8 cellular contexts compared by ENCODE assay signal in the genomic region with DNA sequence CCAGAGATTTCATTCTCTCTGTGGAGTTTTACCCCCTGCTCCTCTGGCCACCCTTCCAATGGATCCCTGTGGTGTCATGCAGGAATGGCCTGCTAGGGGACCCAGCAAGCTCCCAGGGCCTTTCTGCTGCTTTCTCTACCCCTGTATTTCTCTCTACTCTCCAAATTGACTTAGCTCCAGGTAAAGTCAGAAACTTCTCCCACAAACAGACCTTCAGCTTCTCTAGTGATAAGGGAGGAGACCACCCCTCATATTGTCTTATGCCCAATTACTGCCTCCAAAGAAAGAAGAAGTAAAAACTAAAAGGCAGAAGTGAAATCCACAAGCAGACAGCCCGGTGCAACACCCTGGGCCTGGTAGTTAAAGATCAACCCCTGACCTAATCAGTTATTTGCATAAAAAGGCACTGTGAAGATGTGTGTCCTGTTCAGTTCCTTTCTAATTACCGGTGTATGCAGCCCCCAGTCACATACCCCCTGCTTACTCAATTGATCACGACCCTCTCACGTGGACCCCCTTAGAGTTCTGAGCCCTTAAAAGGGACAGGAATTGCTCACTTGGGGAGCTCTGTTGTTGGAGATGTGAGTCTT.
DNase-seq lines count a peak whose midpoint lies in the region; ATAC-seq and TF ChIP-seq lines count a peak whose summit lies in the region.
"Not testable (repeated sequence)": the region's sequence is repeated elsewhere in the genome, so short reads cannot be mapped to it uniquely, and the experiment has no call there.

No MANE protein-coding gene starts in this region.

- H3K36me3 Mint-ChIP-seq in activated B cell treated with CpG ODN at 0.5 μM for 24 hours (ENCODE audit: low read depth), result peaks cover 29% of the 10 kb centered on the region

- DNase-seq in MM.1S, result not testable (repeated sequence)
- peak; percentile 39 for DNase-seq in activated B cell treated with CpG ODN at 0.5 μM for 24 hours

- H3F3A ChIP-seq in MM.1S (ENCODE audit: insufficient read depth, low read length), result not testable (repeated sequence)

- peaks cover 96% of the 10 kb centered on the region for H3K4me1 Mint-ChIP-seq in activated B cell treated with CpG ODN at 0.5 μM for 24 hours

- POLR2A ChIA-PET in activated B cell treated with CpG ODN at 0.5 μM for 24 hours (lab: Charles Lee), result interaction anchor here (0.7 to 3.0 kb wide), 8 partner anchors 9 to 452 kb away, joined by 3 to 27 read pairs (median 4); partner anchors contain the start of genes EPB41L4A, REEP5 and SRP19

- peak; percentile 80 for ATAC-seq in GM18498 (IDR thresholded peaks at IDR 0.05; ENCODE audit: unreplicated experiment)
- peak; percentile 54 for ATAC-seq in GM19025 (IDR thresholded peaks at IDR 0.05; ENCODE audit: low read depth, unreplicated experiment)
- peak; percentile 68 for ATAC-seq in GM21447 (IDR thresholded peaks at IDR 0.05; ENCODE audit: unreplicated experiment)
- ATAC-seq in HG02798 (IDR thresholded peaks at IDR 0.05; ENCODE audit: poor library complexity, unreplicated experiment), result peak; percentile 58
- ATAC-seq in HG03159 (IDR thresholded peaks at IDR 0.05; ENCODE audit: unreplicated experiment), result peak; percentile 79
- ATAC-seq in activated B cell treated with CpG ODN at 0.5 μM for 24 hours (ENCODE audit: low read depth), result peak; percentile 73

- not testable (repeated sequence) for H3K4me3 ChIP-seq in MM.1S (ENCODE audit: low read length)
- H3K4me3 ChIP-seq in subcutaneous abdominal adipose tissue (ENCODE audit: low read depth in 1 of 5, low read length in 5 of 5), result peak overlapping the region in 2 of 5 donors; percentile 7 to 37

- not testable (repeated sequence) for H3K36me3 ChIP-seq in MM.1S (replicated peaks; ENCODE audit: insufficient read depth, low read length); subcutaneous abdominal adipose tissue (ENCODE audit: control insufficient read depth in 5 of 5, insufficient read depth in 5 of 5, low read length in 5 of 5)

- H3K27ac Mint-ChIP-seq in activated B cell treated with CpG ODN at 0.5 μM for 24 hours, result peak overlapping the region; percentile 91

- peaks cover 15% of the 10 kb centered on the region for H3K9me3 Mint-ChIP-seq in activated B cell treated with CpG ODN at 0.5 μM for 24 hours

- not testable (repeated sequence) for H4K20me1 ChIP-seq in MM.1S (ENCODE audit: insufficient read depth, low read length)

- not testable (repeated sequence) for H3K9me2 ChIP-seq in MM.1S (replicated peaks; ENCODE audit: insufficient read depth, low read length)

- TF ChIP-seq CTCF in MM.1S (IDR thresholded peaks at IDR 0.05; ENCODE audit: low read length); activated B cell treated with CpG ODN at 0.5 μM for 24 hours (IDR thresholded peaks at IDR 0.05): not testable (repeated sequence)

- H3K27ac ChIP-seq in MM.1S (ENCODE audit: low read length), result peak overlapping the region; percentile 42; the same call in 1 of the 2 replicates
- H3K27ac ChIP-seq in subcutaneous abdominal adipose tissue (ENCODE audit: low read depth, low read length), result peak overlapping the region; percentile 65

- H3K9me3 ChIP-seq in MM.1S (replicated peaks; ENCODE audit: insufficient read depth, low read length); subcutaneous abdominal adipose tissue (ENCODE audit: control insufficient read depth in 5 of 5, low read length in 5 of 5): not testable (repeated sequence)

- not testable (repeated sequence) for H3K9ac ChIP-seq in MM.1S (ENCODE audit: low read length); subcutaneous abdominal adipose tissue (ENCODE audit: low read length in 5 of 5)

- H3K4me1 ChIP-seq in MM.1S (ENCODE audit: low read length) (peaks cover 36% of the 10 kb centered on the region), subcutaneous abdominal adipose tissue (ENCODE audit: control insufficient read depth in 5 of 5, insufficient read depth in 5 of 5, low read length in 5 of 5) (peaks cover 0 to 41% (median 28%) of the 10 kb centered on the region in 5 donors)

- not testable (repeated sequence) for H3K27me3 Mint-ChIP-seq in activated B cell treated with CpG ODN at 0.5 μM for 24 hours

- not testable (repeated sequence) for H3K79me2 ChIP-seq in MM.1S (ENCODE audit: low read length)

- H3K4me3 Mint-ChIP-seq in activated B cell treated with CpG ODN at 0.5 μM for 24 hours, result peak overlapping the region; percentile 83

- H3K4me2 ChIP-seq in MM.1S (ENCODE audit: low read depth, low read length), result not testable (repeated sequence)

- peak overlapping the region; percentile 40; the same call in 1 of the 2 replicates for H2AFZ ChIP-seq in MM.1S (ENCODE audit: low read length)

- CTCF ChIA-PET in activated B cell treated with CpG ODN at 0.5 μM for 24 hours (lab: Charles Lee), result interaction anchor here (0.9 to 2.1 kb wide), 3 partner anchors 9 to 104 kb away, joined by 3 to 10 read pairs (median 10); no protein-coding TSS in a partner anchor

- not testable (repeated sequence) for H3K27me3 ChIP-seq in MM.1S (replicated peaks; ENCODE audit: insufficient read depth, low read length); subcutaneous abdominal adipose tissue (ENCODE audit: control insufficient read depth in 5 of 5, insufficient read depth in 4 of 5, low read length in 5 of 5)

- intact Hi-C loops in activated B cell treated with CpG ODN at 0.5 μM for 24 hours (cut with micrococcal nuclease), result loop anchor here (1.0 to 10.0 kb wide), 10 partner anchors 9 to 1009 kb away; partner anchors contain the start of genes DCP2, SRP19, STARD4 and YTHDC2
